In genomic region chr6:63504777-63505384, GRCh38 we compare ENCODE assay signal across 1 cellular context.
TF ChIP-seq lines count a peak whose summit lies in the region.

No MANE protein-coding gene starts in this region.

TF ChIP-seq in GM23338, 12 proteins besides CTCF, POLR2A, EP300 and RAD21 (continued from another document):
- TF ChIP-seq ZNF462 (CRISPR knock-in tag; IDR thresholded peaks at IDR 0.05), result no peak
- no peak for TF ChIP-seq CREB1 (CRISPR knock-in tag; IDR thresholded peaks at IDR 0.05; ENCODE audit: low read depth)
- TF ChIP-seq NANOG (IDR thresholded peaks at IDR 0.05; ENCODE audit: borderline replicate concordance), result no peak
- no peak for TF ChIP-seq JUNB (IDR thresholded peaks at IDR 0.05; ENCODE audit: unreplicated experiment)
TF ChIP-seq in GM23338: peak in this region for 0.
